In genomic region chr10:13659887-13660544, GRCh38 we compare ENCODE assay signal across 8 cellular contexts.
DNase-seq lines count a peak whose midpoint lies in the region; ATAC-seq and TF ChIP-seq lines count a peak whose summit lies in the region.

No MANE protein-coding gene starts in this region.

- no peaks in the 10 kb centered on the region for H3K27me3 ChIP-seq in CD4-positive, CD25-positive, alpha-beta regulatory T cell (ENCODE audit: control insufficient read depth, insufficient read depth, low read length)
- no peaks in the 10 kb centered on the region for H3K27me3 ChIP-seq in Peyer's patch
- no peaks in the 10 kb centered on the region for H3K27me3 ChIP-seq in neuronal stem cell (ENCODE audit: control insufficient read depth in 3 of 3, insufficient read depth in 3 of 3, low read depth in 1 of 3, low read length in 3 of 3)
- no peaks in the 10 kb centered on the region for H3K27me3 ChIP-seq in stomach

- H3K18ac ChIP-seq in neuronal stem cell (ENCODE audit: low read length), result no peak overlapping the region

- no peak overlapping the region for H2AK5ac ChIP-seq in neuronal stem cell (ENCODE audit: low read depth, low read length)

- no peaks in the 10 kb centered on the region for H3K9me3 ChIP-seq in CD4-positive, CD25-positive, alpha-beta regulatory T cell (ENCODE audit: control insufficient read depth in 2 of 2, low read length in 2 of 2)
- H3K9me3 ChIP-seq in Peyer's patch (no peaks in the 10 kb centered on the region), neuronal stem cell (replicated peaks in 1 of 2; ENCODE audit: control insufficient read depth in 2 of 2, insufficient read depth in 1 of 2, low read depth in 1 of 2, low read length in 2 of 2) (no peaks in the 10 kb centered on the region), stomach (no peaks in the 10 kb centered on the region)

- no peaks in the 10 kb centered on the region for H3K36me3 ChIP-seq in CD4-positive, CD25-positive, alpha-beta regulatory T cell (ENCODE audit: control insufficient read depth, insufficient read depth, low read length)
- H3K36me3 ChIP-seq in Peyer's patch (peaks cover 0 to 21% (median 0%) of the 10 kb centered on the region in 3 donors), neuronal stem cell (replicated peaks in 1 of 2; ENCODE audit: control insufficient read depth in 2 of 2, insufficient read depth in 2 of 2, low read length in 2 of 2) (peaks cover 23 to 96% of the 10 kb centered on the region in 2 donors), stomach (peaks cover 5 to 85% (median 75%) of the 10 kb centered on the region in 4 donors)

- no peak overlapping the region for H3K4me2 ChIP-seq in neuronal stem cell (ENCODE audit: insufficient read depth, low read length, poor library complexity, severe bottlenecking)

- peak in 1 of 2 donors; percentile 50 for ATAC-seq in CD4-positive, CD25-positive, alpha-beta regulatory T cell (ENCODE audit: low read depth in 2 of 2)
- no peak for ATAC-seq in HG03135 (IDR thresholded peaks at IDR 0.05; ENCODE audit: unreplicated experiment)

- no peak overlapping the region for H3K4me3 ChIP-seq in CD4-positive, CD25-positive, alpha-beta regulatory T cell (ENCODE audit: low read depth, low read length)
- H3K4me3 ChIP-seq in Peyer's patch, result no peak overlapping the region
- no peak overlapping the region for H3K4me3 ChIP-seq in neuronal stem cell (ENCODE audit: low read length in 2 of 2)
- H3K4me3 ChIP-seq in stomach, result no peak overlapping the region

- no peaks in the 10 kb centered on the region for H3K4me1 ChIP-seq in CD4-positive, CD25-positive, alpha-beta regulatory T cell (ENCODE audit: control insufficient read depth, insufficient read depth, low read length, poor library complexity, severe bottlenecking)
- H3K4me1 ChIP-seq in Peyer's patch, result peaks cover 0 to 15% (median 0%) of the 10 kb centered on the region in 4 donors
- H3K4me1 ChIP-seq in neuronal stem cell (ENCODE audit: control insufficient read depth in 2 of 2, insufficient read depth in 1 of 2, low read depth in 1 of 2, low read length in 2 of 2), result peaks cover 0 to 14% of the 10 kb centered on the region in 2 donors
- peaks cover 5 to 26% (median 12%) of the 10 kb centered on the region in 4 donors for H3K4me1 ChIP-seq in stomach

- H3K9me3 Mint-ChIP-seq in CD4-positive, CD25-positive, alpha-beta regulatory T cell, result peaks cover 0 to 1% (median 0%) of the 10 kb centered on the region in 7 donors
- no peaks in the 10 kb centered on the region for H3K9me3 Mint-ChIP-seq in activated T-helper 2 cell treated with anti-CD3 and anti-CD28 coated beads, Interferon-gamma antibody, Interleukin-2, Interleukin-4, amounts not matched to agents 10 μg/mL and 5 μg/mL and 100 μg/mL, durations not matched to agents 14 hours and 24 hours and 36 hours

- H3K27ac ChIP-seq in CD4-positive, CD25-positive, alpha-beta regulatory T cell (ENCODE audit: insufficient read depth, low read length, poor library complexity, severe bottlenecking), result no peak overlapping the region
- H3K27ac ChIP-seq in Peyer's patch (peak overlapping the region in 2 of 4 donors; percentile 15 to 18), neuronal stem cell (replicated peaks; ENCODE audit: low read length) (peak overlapping the region; percentile 18), stomach (peak overlapping the region in 3 of 5 donors; percentile 25 to 53 (median 29))

- peaks cover 0 to 8% (median 3%) of the 10 kb centered on the region in 4 donors for H3K4me1 Mint-ChIP-seq in CD4-positive, CD25-positive, alpha-beta regulatory T cell
- H3K4me1 Mint-ChIP-seq in activated T-helper 2 cell treated with anti-CD3 and anti-CD28 coated beads, Interferon-gamma antibody, Interleukin-2, Interleukin-4, amounts not matched to agents 10 μg/mL and 5 μg/mL and 100 μg/mL, durations not matched to agents 14 hours and 24 hours and 36 hours (ENCODE audit: low read depth), result peaks cover 4% of the 10 kb centered on the region

- H3K23ac ChIP-seq in neuronal stem cell (ENCODE audit: low read depth, low read length, poor library complexity), result no peak overlapping the region

- no peak overlapping the region for H2AFZ ChIP-seq in neuronal stem cell (ENCODE audit: low read length)

- H2BK120ac ChIP-seq in neuronal stem cell (ENCODE audit: low read depth, low read length), result no peak overlapping the region

- peaks cover 6% of the 10 kb centered on the region for H3K36me3 Mint-ChIP-seq in CD4-positive, CD25-positive, alpha-beta regulatory T cell
- no peaks in the 10 kb centered on the region for H3K36me3 Mint-ChIP-seq in activated T-helper 2 cell treated with anti-CD3 and anti-CD28 coated beads, Interferon-gamma antibody, Interleukin-2, Interleukin-4, amounts not matched to agents 10 μg/mL and 5 μg/mL and 100 μg/mL, durations not matched to agents 14 hours and 24 hours and 36 hours (ENCODE audit: low read depth)

- TF ChIP-seq CTCF in Peyer's patch (IDR thresholded peaks at IDR 0.05), result peak; percentile 63 to 87 (median 84)
- peak in 5 of 7 experiments; percentile 68 to 88 (median 84) for TF ChIP-seq CTCF in stomach (IDR thresholded peaks at IDR 0.05)

- peak; percentile 35 to 53 (median 48) for DNase-seq in CD4-positive, CD25-positive, alpha-beta regulatory T cell
- DNase-seq in HCEC 1CT, result peak; percentile 46
- DNase-seq in Peyer's patch, result peak; percentile 40 to 75 (median 69)
- DNase-seq in activated T-helper 2 cell treated with anti-CD3 and anti-CD28 coated beads, Interferon-gamma antibody, Interleukin-2, Interleukin-4, amounts not matched to agents 10 μg/mL and 5 μg/mL and 100 μg/mL, durations not matched to agents 14 hours and 24 hours and 36 hours (ENCODE audit: low spot score), result peak; percentile 50
- peak; percentile 26 for DNase-seq in fibroblast of the conjunctiva (ENCODE audit: low read depth)
- DNase-seq in neuronal stem cell (ENCODE audit: low spot score), result peak; percentile 48
- DNase-seq in stomach, result peak; percentile 64

- no peak overlapping the region for H3K4ac ChIP-seq in neuronal stem cell (ENCODE audit: low read length)

- no peak overlapping the region for H4K91ac ChIP-seq in neuronal stem cell (ENCODE audit: low read depth, low read length, poor library complexity)

- H3K27ac Mint-ChIP-seq in CD4-positive, CD25-positive, alpha-beta regulatory T cell, result peak overlapping the region in 1 of 3 donors; percentile 46
- H3K27ac Mint-ChIP-seq in activated T-helper 2 cell treated with anti-CD3 and anti-CD28 coated beads, Interferon-gamma antibody, Interleukin-2, Interleukin-4, amounts not matched to agents 10 μg/mL and 5 μg/mL and 100 μg/mL, durations not matched to agents 14 hours and 24 hours and 36 hours, result no peak overlapping the region

- H3K14ac ChIP-seq in neuronal stem cell (ENCODE audit: low read length), result no peak overlapping the region

- no peaks in the 10 kb centered on the region for H3K27me3 Mint-ChIP-seq in CD4-positive, CD25-positive, alpha-beta regulatory T cell
- no peaks in the 10 kb centered on the region for H3K27me3 Mint-ChIP-seq in activated T-helper 2 cell treated with anti-CD3 and anti-CD28 coated beads, Interferon-gamma antibody, Interleukin-2, Interleukin-4, amounts not matched to agents 10 μg/mL and 5 μg/mL and 100 μg/mL, durations not matched to agents 14 hours and 24 hours and 36 hours (ENCODE audit: low read depth)

- peak overlapping the region in 1 of 4 donors; percentile 9 for H3K4me3 Mint-ChIP-seq in CD4-positive, CD25-positive, alpha-beta regulatory T cell
- no peak overlapping the region for H3K4me3 Mint-ChIP-seq in activated T-helper 2 cell treated with anti-CD3 and anti-CD28 coated beads, Interferon-gamma antibody, Interleukin-2, Interleukin-4, amounts not matched to agents 10 μg/mL and 5 μg/mL and 100 μg/mL, durations not matched to agents 14 hours and 24 hours and 36 hours (ENCODE audit: low read depth)

- H3K79me1 ChIP-seq in neuronal stem cell (ENCODE audit: low read depth, low read length), result no peaks in the 10 kb centered on the region

- intact Hi-C loops in activated T-helper 2 cell treated with anti-CD3 and anti-CD28 coated beads, Interferon-gamma antibody, Interleukin-2, Interleukin-4, amounts not matched to agents 10 μg/mL and 5 μg/mL and 100 μg/mL, durations not matched to agents 14 hours and 24 hours and 36 hours (cut with micrococcal nuclease), result loop anchor here (1.0 kb wide), 1 partner anchor 118 kb away; no protein-coding TSS in a partner anchor
- intact Hi-C loops in stomach (cut with DNase I; ENCODE audit: low total_unique reads), result loop anchor here (5.0 kb wide), 1 partner anchor 117 kb away; no protein-coding TSS in a partner anchor

- no peak for TF ChIP-seq POLR2A in Peyer's patch (IDR thresholded peaks at IDR 0.05)
- no peak for TF ChIP-seq POLR2A in stomach (IDR thresholded peaks at IDR 0.05)

- no peak overlapping the region for H2BK12ac ChIP-seq in neuronal stem cell (ENCODE audit: low read length)

- TF ChIP-seq EP300 in stomach (IDR thresholded peaks at IDR 0.05), result no peak

- no peak overlapping the region for H2BK15ac ChIP-seq in neuronal stem cell (ENCODE audit: low read length)

- H2BK5ac ChIP-seq in neuronal stem cell (ENCODE audit: low read length), result no peak overlapping the region

- no CpG with 5 or more reads among the region's 19 CpGs for WGBS in neuronal stem cell (ENCODE audit: extremely low coverage in 2 of 2, insufficient read length in 2 of 2, insufficient replicate concordance in 1 of 2), 2 donors
- WGBS in stomach, 5 donors, result 29 to 32% (median 30%) methylated on average over 18 to 19 of the region's 19 CpGs

- no peak overlapping the region for H3K9ac ChIP-seq in neuronal stem cell (ENCODE audit: low read depth, low read length, poor library complexity)

- H4K8ac ChIP-seq in neuronal stem cell (ENCODE audit: low read depth, low read length), result no peak overlapping the region
